ENCODE assay signal across 1 cellular context in the genomic region with DNA sequence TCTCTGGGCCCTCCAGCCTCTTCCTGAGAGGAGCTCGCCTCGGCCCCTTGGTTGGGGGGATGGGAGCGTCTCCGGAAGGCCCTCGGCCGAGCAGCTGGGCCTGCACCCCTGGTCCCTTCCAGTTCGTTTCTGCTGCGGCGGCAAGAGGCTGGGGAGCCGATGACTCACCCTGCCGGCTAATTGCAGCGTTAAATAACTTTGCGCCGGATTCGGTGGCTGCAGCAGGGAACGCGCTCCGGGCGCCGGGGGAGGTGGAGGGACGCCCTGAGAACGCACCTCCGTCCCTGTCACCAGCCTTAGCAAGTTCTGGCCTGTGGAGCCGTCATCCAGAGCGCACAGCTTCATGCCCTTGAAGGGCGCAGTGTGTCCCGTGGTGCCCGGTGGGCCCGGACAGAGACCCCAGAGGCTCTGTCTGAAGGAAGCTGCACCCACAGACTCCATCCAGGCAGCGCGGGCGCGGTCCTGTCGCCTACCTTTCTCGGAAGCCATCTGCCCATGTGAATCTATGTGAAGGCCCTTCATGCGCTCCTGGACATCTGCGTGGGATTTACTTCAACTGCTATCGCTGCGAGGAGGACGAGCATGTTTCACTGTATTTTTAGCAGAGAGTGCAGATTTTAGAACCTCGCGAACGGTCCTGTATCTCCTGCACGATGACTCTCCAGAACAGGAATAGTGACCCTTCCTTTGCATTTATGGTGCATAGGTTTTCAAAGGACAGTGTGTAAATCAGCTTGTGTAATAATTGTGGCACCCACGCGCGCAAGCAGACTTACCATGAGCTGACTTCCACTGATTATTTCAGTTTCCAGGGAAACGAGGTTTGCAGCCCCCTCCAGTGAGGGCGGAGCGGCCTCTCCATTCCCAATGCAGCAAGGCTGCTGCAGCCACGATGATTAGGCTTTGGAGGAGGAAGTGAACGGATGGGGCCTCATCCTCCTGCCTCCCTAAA.
TF ChIP-seq lines count a peak whose summit lies in the region.

No MANE protein-coding gene starts in this region.

TF ChIP-seq in SK-N-SH, 30 proteins besides CTCF, POLR2A, EP300 and RAD21 (continued from another document):
- TF ChIP-seq, protein P1, sequence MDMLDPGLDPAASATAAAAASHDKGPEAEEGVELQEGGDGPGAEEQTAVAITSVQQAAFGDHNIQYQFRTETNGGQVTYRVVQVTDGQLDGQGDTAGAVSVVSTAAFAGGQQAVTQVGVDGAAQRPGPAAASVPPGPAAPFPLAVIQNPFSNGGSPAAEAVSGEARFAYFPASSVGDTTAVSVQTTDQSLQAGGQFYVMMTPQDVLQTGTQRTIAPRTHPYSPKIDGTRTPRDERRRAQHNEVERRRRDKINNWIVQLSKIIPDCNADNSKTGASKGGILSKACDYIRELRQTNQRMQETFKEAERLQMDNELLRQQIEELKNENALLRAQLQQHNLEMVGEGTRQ (IDR thresholded peaks at IDR 0.05; ENCODE audit: borderline replicate concordance, low read depth, low read length) = no peak
- no peak for TF ChIP-seq NFIC (IDR thresholded peaks at IDR 0.05; ENCODE audit: borderline replicate concordance)
- no peak for TF ChIP-seq RCOR1 (IDR thresholded peaks at IDR 0.05; ENCODE audit: low read length)
- TF ChIP-seq RFX5 (IDR thresholded peaks at IDR 0.05; ENCODE audit: low read length) = no peak
- TF ChIP-seq FOXM1 (IDR thresholded peaks at IDR 0.05; ENCODE audit: low read depth) = no peak
- no peak for TF ChIP-seq USF1 (IDR thresholded peaks at IDR 0.05; ENCODE audit: borderline replicate concordance, low read depth)
- TF ChIP-seq CHD2 (IDR thresholded peaks at IDR 0.05; ENCODE audit: low read length, partially characterized antibody) = no peak
- TF ChIP-seq TEAD4 (IDR thresholded peaks at IDR 0.05; ENCODE audit: borderline replicate concordance, insufficient read depth) = no peak
- TF ChIP-seq MAX (IDR thresholded peaks at IDR 0.05; ENCODE audit: low read depth) = no peak
- TF ChIP-seq, protein P2, sequence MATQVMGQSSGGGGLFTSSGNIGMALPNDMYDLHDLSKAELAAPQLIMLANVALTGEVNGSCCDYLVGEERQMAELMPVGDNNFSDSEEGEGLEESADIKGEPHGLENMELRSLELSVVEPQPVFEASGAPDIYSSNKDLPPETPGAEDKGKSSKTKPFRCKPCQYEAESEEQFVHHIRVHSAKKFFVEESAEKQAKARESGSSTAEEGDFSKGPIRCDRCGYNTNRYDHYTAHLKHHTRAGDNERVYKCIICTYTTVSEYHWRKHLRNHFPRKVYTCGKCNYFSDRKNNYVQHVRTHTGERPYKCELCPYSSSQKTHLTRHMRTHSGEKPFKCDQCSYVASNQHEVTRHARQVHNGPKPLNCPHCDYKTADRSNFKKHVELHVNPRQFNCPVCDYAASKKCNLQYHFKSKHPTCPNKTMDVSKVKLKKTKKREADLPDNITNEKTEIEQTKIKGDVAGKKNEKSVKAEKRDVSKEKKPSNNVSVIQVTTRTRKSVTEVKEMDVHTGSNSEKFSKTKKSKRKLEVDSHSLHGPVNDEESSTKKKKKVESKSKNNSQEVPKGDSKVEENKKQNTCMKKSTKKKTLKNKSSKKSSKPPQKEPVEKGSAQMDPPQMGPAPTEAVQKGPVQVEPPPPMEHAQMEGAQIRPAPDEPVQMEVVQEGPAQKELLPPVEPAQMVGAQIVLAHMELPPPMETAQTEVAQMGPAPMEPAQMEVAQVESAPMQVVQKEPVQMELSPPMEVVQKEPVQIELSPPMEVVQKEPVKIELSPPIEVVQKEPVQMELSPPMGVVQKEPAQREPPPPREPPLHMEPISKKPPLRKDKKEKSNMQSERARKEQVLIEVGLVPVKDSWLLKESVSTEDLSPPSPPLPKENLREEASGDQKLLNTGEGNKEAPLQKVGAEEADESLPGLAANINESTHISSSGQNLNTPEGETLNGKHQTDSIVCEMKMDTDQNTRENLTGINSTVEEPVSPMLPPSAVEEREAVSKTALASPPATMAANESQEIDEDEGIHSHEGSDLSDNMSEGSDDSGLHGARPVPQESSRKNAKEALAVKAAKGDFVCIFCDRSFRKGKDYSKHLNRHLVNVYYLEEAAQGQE (IDR thresholded peaks at IDR 0.05; ENCODE audit: low read depth, low read length) = no peak
- TF ChIP-seq JUND (IDR thresholded peaks at IDR 0.05) = no peak
- no peak for TF ChIP-seq ELF1 (IDR thresholded peaks at IDR 0.05)
- TF ChIP-seq MEF2A (IDR thresholded peaks at IDR 0.05; ENCODE audit: borderline replicate concordance, low read depth) = no peak
- TF ChIP-seq FOSL2 (IDR thresholded peaks at IDR 0.05; ENCODE audit: borderline replicate concordance, low read depth) = no peak
TF ChIP-seq in SK-N-SH: peak in this region for 0.
